7 cellular contexts compared by ENCODE assay signal in the genomic region with DNA sequence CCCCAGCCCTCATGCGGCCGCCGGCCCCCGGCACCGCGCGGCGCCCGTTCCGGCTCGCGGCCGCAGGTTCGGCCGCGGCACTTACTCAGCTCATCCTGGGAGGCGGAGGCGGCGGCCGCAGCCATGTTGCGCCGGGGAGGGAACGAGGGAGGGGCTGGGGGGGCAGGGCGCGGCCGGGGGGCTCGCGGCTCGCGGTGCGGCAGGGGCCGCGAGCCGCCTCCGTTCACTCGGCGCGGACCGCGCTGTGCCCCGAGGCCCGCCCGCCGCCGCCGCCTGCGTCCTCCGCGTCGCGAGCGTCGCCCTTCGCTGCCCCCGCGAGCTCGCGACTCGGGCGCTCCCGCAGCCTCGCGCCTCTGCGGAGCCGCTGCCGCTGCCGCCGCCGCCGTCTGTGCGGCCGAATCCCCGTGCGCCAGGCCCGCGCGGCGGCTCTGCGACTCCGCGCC. TPM values are rescaled to one million over a fixed set of nuclear protein-coding genes. Genes with fewer than 3 reads are reported as not detected.
DNase-seq lines count a peak whose midpoint lies in the region; ATAC-seq and TF ChIP-seq lines count a peak whose summit lies in the region.

No MANE protein-coding gene starts in this region.

- no peak overlapping the region for H2AFZ ChIP-seq in osteoblast (ENCODE audit: low read length)

- no peaks in the 10 kb centered on the region for H3K27me3 ChIP-seq in osteoblast (ENCODE audit: insufficient read depth, low read length)

- H3K4me3 ChIP-seq in GM12875 (ENCODE audit: low read depth, low read length), result peak overlapping the region; percentile 95
- peak overlapping the region; percentile 97 for H3K4me3 ChIP-seq in osteoblast (ENCODE audit: insufficient read depth, low read length)
- H3K4me3 ChIP-seq in urinary bladder (ENCODE audit: low read depth, low read length), result peak overlapping the region; percentile 99

- peak; percentile 63 for DNase-seq in HuH-7.5 (ENCODE audit: low spot score)
- peak; percentile 62 for DNase-seq in activated CD4-positive, alpha-beta memory T cell treated with anti-CD3 and anti-CD28 coated beads for 36 hours
- peak; percentile 81 to 88 for DNase-seq in erythroblast (lab: John Stamatoyannopoulos, UW)
- peak; percentile 95 for DNase-seq in osteoblast (ENCODE audit: insufficient read length, low spot score, missing footprints)

- peaks cover 47% of the 10 kb centered on the region for H3K79me2 ChIP-seq in osteoblast (ENCODE audit: insufficient read depth, low read length)

- H3K27me3 Mint-ChIP-seq in activated CD4-positive, alpha-beta memory T cell treated with anti-CD3 and anti-CD28 coated beads for 36 hours, result no peaks in the 10 kb centered on the region

- no peak for TF ChIP-seq CTCF in GM12875 (IDR thresholded peaks at IDR 0.05; ENCODE audit: borderline replicate concordance, insufficient read depth, low read depth, low read length)
- TF ChIP-seq CTCF in osteoblast (IDR thresholded peaks at IDR 0.05; ENCODE audit: extremely low read depth, low read depth, low read length), result no peak

- H3K9me3 Mint-ChIP-seq in activated CD4-positive, alpha-beta memory T cell treated with anti-CD3 and anti-CD28 coated beads for 36 hours, result no peaks in the 10 kb centered on the region

- H3K4me2 ChIP-seq in osteoblast (ENCODE audit: insufficient read depth, low read length), result peak overlapping the region; percentile 96

- intact Hi-C loops in activated CD4-positive, alpha-beta memory T cell treated with anti-CD3 and anti-CD28 coated beads for 36 hours (cut with micrococcal nuclease), result loop anchor here (1.0 to 10.0 kb wide), 5 partner anchors 148 to 1509 kb away; a partner anchor contains a TSS

- H3K27ac ChIP-seq in osteoblast (ENCODE audit: low read depth, low read length) (no peak overlapping the region), urinary bladder (ENCODE audit: low read depth) (peak overlapping the region; percentile 96)

- H3K9me3 ChIP-seq in osteoblast (ENCODE audit: low read depth, low read length), result no peaks in the 10 kb centered on the region

- H3K36me3 ChIP-seq in osteoblast (ENCODE audit: insufficient read depth, low read length) (no peaks in the 10 kb centered on the region), urinary bladder (ENCODE audit: insufficient read depth) (no peaks in the 10 kb centered on the region)

- under 1% methylated on average over 81 of the region's 81 CpGs for WGBS in urinary bladder

- H3K4me3 Mint-ChIP-seq in activated CD4-positive, alpha-beta memory T cell treated with anti-CD3 and anti-CD28 coated beads for 36 hours, result peak overlapping the region; percentile 37

- H3K36me3 Mint-ChIP-seq in activated CD4-positive, alpha-beta memory T cell treated with anti-CD3 and anti-CD28 coated beads for 36 hours, result peaks cover 3% of the 10 kb centered on the region

- H3K4me1 Mint-ChIP-seq in activated CD4-positive, alpha-beta memory T cell treated with anti-CD3 and anti-CD28 coated beads for 36 hours (ENCODE audit: low read depth), result peaks cover 34% of the 10 kb centered on the region

- CTCF ChIA-PET in activated CD4-positive, alpha-beta memory T cell treated with anti-CD3 and anti-CD28 coated beads for 36 hours (lab: Charles Lee), result interaction anchor here (1.3 kb wide), 1 partner anchor 138 kb away, joined by 3 read pairs; no protein-coding TSS in a partner anchor

- POLR2A ChIA-PET in activated CD4-positive, alpha-beta memory T cell treated with anti-CD3 and anti-CD28 coated beads for 36 hours (lab: Charles Lee), result interaction anchor here (1.4 to 1.8 kb wide), 2 partner anchors 63 to 148 kb away, joined by 3 to 7 read pairs; a partner anchor contains a TSS

- peak; percentile 30 for ATAC-seq in GM21526 (IDR thresholded peaks at IDR 0.05; ENCODE audit: low FRiP score, unreplicated experiment)

- no peak for TF ChIP-seq POLR2A in erythroblast (IDR thresholded peaks at IDR 0.05; ENCODE audit: low read length)

- no peak overlapping the region for H3K27ac Mint-ChIP-seq in activated CD4-positive, alpha-beta memory T cell treated with anti-CD3 and anti-CD28 coated beads for 36 hours

- peaks cover 32% of the 10 kb centered on the region for H4K20me1 ChIP-seq in osteoblast (ENCODE audit: insufficient read depth, low read length)

- peaks cover 9% of the 10 kb centered on the region for H3K4me1 ChIP-seq in osteoblast (ENCODE audit: insufficient read depth, low read length)
- H3K4me1 ChIP-seq in urinary bladder (ENCODE audit: insufficient read depth), result no peaks in the 10 kb centered on the region

RNA-seq across cellular contexts. Expression of a gene that starts 0.7 kb away (rescaled TPM):
- 10 to 100 TPM; 66.5 to 67.0 TPM for total RNA-seq in activated CD4-positive, alpha-beta memory T cell treated with anti-CD3 and anti-CD28 coated beads for 36 hours
- total RNA-seq in osteoblast, result 116 and 117 TPM in 2 replicates
- total RNA-seq in urinary bladder, result 100 TPM
- polyA plus RNA-seq in urinary bladder, result 32.7 TPM

RNA-seq across cellular contexts. Expression of a gene that starts 41.5 kb away (rescaled TPM):
- 1 to 10 TPM; 2.9 to 3.4 TPM for total RNA-seq in activated CD4-positive, alpha-beta memory T cell treated with anti-CD3 and anti-CD28 coated beads for 36 hours
- total RNA-seq in osteoblast (5.9 and 6.2 TPM in 2 replicates), urinary bladder (19.0 TPM)
- 0.94 TPM for polyA plus RNA-seq in urinary bladder
